Comparison of ENCODE assay signal across 21 cellular contexts in genomic region chr17:68812876-68813584, GRCh38.
DNase-seq lines count a peak whose midpoint lies in the region; ATAC-seq, FAIRE-seq and TF ChIP-seq lines count a peak whose summit lies in the region.
"Had no signal": no experiment of that assay in that cellular context is flagged by ENCODE, and none has a peak within 500 bp of the region (broad histone marks: within the 10 kb centered on the region; RNA-seq: fewer than 3 reads in every experiment).

No MANE protein-coding gene starts in this region.

- H3K79me2 ChIP-seq in K562 (ENCODE audit: control insufficient read depth, insufficient read depth, low read length) = no peaks in the 10 kb centered on the region

- H3K36me3 ChIP-seq in K562 (ENCODE audit: control insufficient read depth, insufficient read depth, low read length) = no peaks in the 10 kb centered on the region
- no peaks in the 10 kb centered on the region for H3K36me3 ChIP-seq in mesenchymal stem cell (ENCODE audit: control insufficient read depth in 1 of 2, insufficient read depth in 2 of 2, low read depth in 1 of 2, low read length in 2 of 2)
- no peaks in the 10 kb centered on the region for H3K36me3 ChIP-seq in small intestine (ENCODE audit: control insufficient read depth in 2 of 2, insufficient read depth in 2 of 2, low read length in 2 of 2)
- H3K36me3 ChIP-seq: transverse colon had no signal

- BruUV-seq in K562 (replicated peaks; lab: Mats Ljungman, UMichigan) = no TSS peak

- no peak overlapping the region for H3K4me2 ChIP-seq in K562 (ENCODE audit: insufficient read depth, low read length)
- no peak overlapping the region for H3K4me2 ChIP-seq in mesenchymal stem cell (ENCODE audit: low read length, poor library complexity, severe bottlenecking)

- H3K9me3 ChIP-seq in K562 (replicated peaks; ENCODE audit: control insufficient read depth, insufficient read depth, low read depth, low read length) = no peaks in the 10 kb centered on the region
- H3K9me3 ChIP-seq in mesenchymal stem cell (ENCODE audit: control insufficient read depth, low read length) = peaks cover 3% of the 10 kb centered on the region
- H3K9me3 ChIP-seq in small intestine (ENCODE audit: control insufficient read depth, low read depth) = no peaks in the 10 kb centered on the region

- POLR2A ChIA-PET in K562 (lab: Yijun Ruan, JAX) = no interaction called here

- no peaks in the 10 kb centered on the region for H4K20me1 ChIP-seq in K562 (replicated peaks; ENCODE audit: control insufficient read depth, insufficient read depth, low read length)

- H3K4me3 ChIP-seq in K562 (no peak overlapping the region), mesenchymal stem cell (ENCODE audit: insufficient read depth in 1 of 2, low read depth in 1 of 2, low read length in 2 of 2) (no peak overlapping the region), small intestine (ENCODE audit: low read depth in 1 of 2, low read length in 2 of 2) (no peak overlapping the region)
- H3K4me3 ChIP-seq: transverse colon had no signal

- no peak overlapping the region for H4K91ac ChIP-seq in mesenchymal stem cell (ENCODE audit: low read length)

- H2BK15ac ChIP-seq in mesenchymal stem cell (ENCODE audit: low read depth, poor library complexity, severe bottlenecking) = no peak overlapping the region

- DNase-seq in CD1c-positive myeloid dendritic cell (ENCODE audit: extremely low spot score) (peak; percentile 9), KBM-7 (peak; percentile 66), K562 (ENCODE audit: extremely low read depth in 1 of 4, low spot score in 3 of 4) (no peak), mesenchymal stem cell (peak; percentile 76), NCI-H748 treated with DMSO at 0.1 percent for 48 hours (lab: John Stamatoyannopoulos, UW) (no peak), small intestine (no peak), SKM-1 treated with dmso at 0.1 percent for 144 hours (lab: John Stamatoyannopoulos, UW; ENCODE audit: unreplicated experiment) (no peak)
- DNase-seq: activated CD4-positive, alpha-beta T cell treated with anti-CD3 and anti-CD28 coated beads, Interleukin-2, amount 10 ng/mL, durations not matched to agents 24 days and 14 days; activated effector memory CD4-positive, alpha-beta T cell treated with Interleukin-2 at 50 U/mL for 16 hours; DND-41; effector memory CD8-positive, alpha-beta T cell; H9; hypothalamus; NCI-H1092; NCI-H2081 treated with DMSO at 0.1 percent for 48 hours; NCI-H69; nucleus accumbens; retina; stimulated activated naive B cell treated with anti-CD40 and anti-IgM and Interleukin-4, amounts not matched to agents 10 μg/mL and 1 μg/mL and 100 μg/mL, for 72 hours; transverse colon had no signal

- H3K18ac ChIP-seq in mesenchymal stem cell (ENCODE audit: low read depth in 1 of 2, low read length in 2 of 2) = no peak overlapping the region

- no peak for ATAC-seq in K562
- ATAC-seq in GM21619 (IDR thresholded peaks at IDR 0.05; ENCODE audit: unreplicated experiment) = no peak
- ATAC-seq: effector memory CD8-positive, alpha-beta T cell; stimulated activated naive B cell treated with anti-CD40 and anti-IgM and Interleukin-4, amounts not matched to agents 10 μg/mL and 1 μg/mL and 100 μg/mL, for 72 hours had no signal

- no peak overlapping the region for H3K4ac ChIP-seq in mesenchymal stem cell (ENCODE audit: low read depth in 1 of 2, low read length in 2 of 2)

- no peak overlapping the region for H4K8ac ChIP-seq in mesenchymal stem cell (ENCODE audit: low read length)

- no peak for TF ChIP-seq POLR2A in K562 (conservative IDR thresholded peaks at IDR 0.05)

- H2BK12ac ChIP-seq in mesenchymal stem cell (ENCODE audit: low read length in 2 of 2) = no peak overlapping the region

- no peak for TF ChIP-seq EP300 in K562 (IDR thresholded peaks at IDR 0.05; ENCODE audit: low read length)

- H2BK120ac ChIP-seq in mesenchymal stem cell (ENCODE audit: low read depth, low read length) = no peak overlapping the region

- FAIRE-seq in K562 (lab: Jason Lieb, UNC) = no peak
- no peak for FAIRE-seq in small intestine (lab: Jason Lieb, UNC)

- H3K27ac ChIP-seq in K562 (ENCODE audit: extremely low read depth, low read depth, low read length) (no peak overlapping the region), mesenchymal stem cell (ENCODE audit: low read length, poor library complexity, severe bottlenecking) (no peak overlapping the region), small intestine (ENCODE audit: low read depth in 1 of 2, low read length in 1 of 2) (no peak overlapping the region)

- H2AFZ ChIP-seq in K562 (ENCODE audit: low read depth, low read length) (no peak overlapping the region), mesenchymal stem cell (ENCODE audit: low read depth, low read length) (no peak overlapping the region)

- no peaks in the 10 kb centered on the region for H3K9me1 ChIP-seq in K562 (ENCODE audit: control insufficient read depth, insufficient read depth, low read length)

- H3K14ac ChIP-seq in mesenchymal stem cell (ENCODE audit: low read length in 2 of 2) = no peak overlapping the region

- H3K4me1 ChIP-seq in K562 (replicated peaks in 1 of 2; ENCODE audit: control insufficient read depth in 2 of 2, insufficient read depth in 2 of 2, low read length in 2 of 2) = no peaks in the 10 kb centered on the region
- H3K4me1 ChIP-seq in mesenchymal stem cell (ENCODE audit: control insufficient read depth, insufficient read depth, low read depth, low read length) = no peaks in the 10 kb centered on the region
- no peaks in the 10 kb centered on the region for H3K4me1 ChIP-seq in small intestine (ENCODE audit: control insufficient read depth in 2 of 2, insufficient read depth in 1 of 2, low read depth in 1 of 2, low read length in 1 of 2)
- H3K4me1 ChIP-seq: transverse colon had no signal

- H3K23ac ChIP-seq in mesenchymal stem cell (ENCODE audit: low read length in 2 of 2) = no peak overlapping the region

- no peak overlapping the region for H2AK5ac ChIP-seq in mesenchymal stem cell (ENCODE audit: low read length, severe bottlenecking)

- no peak for TF ChIP-seq RAD21 in K562 (CRISPR knock-in tag; conservative IDR thresholded peaks at IDR 0.05 in 1 of 2, IDR thresholded peaks at IDR 0.05 in 1 of 2)

- no peak overlapping the region for H3K9ac ChIP-seq in K562 (ENCODE audit: insufficient read depth in 1 of 2, low read depth in 2 of 2, low read length in 2 of 2)
- H3K9ac ChIP-seq in mesenchymal stem cell (ENCODE audit: low read length) = no peak overlapping the region

- TF ChIP-seq CTCF in K562 (IDR thresholded peaks at IDR 0.05 in 2 of 3, conservative IDR thresholded peaks at IDR 0.05 in 1 of 3; ENCODE audit: insufficient read depth in 2 of 3, low read depth in 1 of 3, low read length in 3 of 3) = no peak

- CTCF ChIA-PET in K562 (lab: Yijun Ruan, JAX; ENCODE audit: low intra/inter-chr PET ratio) = no interaction called here

- peaks cover 0 to 6% of the 10 kb centered on the region in 2 experiments; a peak in 2 of 5 replicates for H3K27me3 ChIP-seq in K562 (ENCODE audit: control insufficient read depth in 2 of 2, insufficient read depth in 2 of 2, low read length in 2 of 2)
- no peaks in the 10 kb centered on the region for H3K27me3 ChIP-seq in mesenchymal stem cell (ENCODE audit: control insufficient read depth in 1 of 2, insufficient read depth in 1 of 2, low read length in 2 of 2)
- no peaks in the 10 kb centered on the region for H3K27me3 ChIP-seq in small intestine (ENCODE audit: control insufficient read depth in 2 of 2, insufficient read depth in 2 of 2, low read length in 2 of 2)
- H3K27me3 ChIP-seq: transverse colon had no signal

- in situ Hi-C loops in KBM-7 (cut with MboI; ENCODE audit: low pct_unique_long_range_greater_than_20kb, low sequenced_read_pairs) = no loop called here
- in situ Hi-C loops in K562 (cut with MboI) = no loop called here

- 0% methylated on average over 1 of the region's 1 CpG for WGBS in K562 (ENCODE audit: insufficient coverage, low coverage, missing lambda C conversion rate)
- no CpG with 5 or more reads among the region's 1 CpG for WGBS in mesenchymal stem cell
- WGBS in small intestine, 3 donors = 27 to 73% (median 39%) methylated on average over 1 of the region's 1 CpG

- H3K79me1 ChIP-seq in mesenchymal stem cell (replicated peaks; ENCODE audit: low read length, poor library complexity, severe bottlenecking) = no peaks in the 10 kb centered on the region

- intact Hi-C loops in K562 (cut with micrococcal nuclease) = no loop called here

- no peak overlapping the region for H2BK5ac ChIP-seq in mesenchymal stem cell (ENCODE audit: low read depth, low read length, poor library complexity, severe bottlenecking)

TF ChIP-seq in K562, 482 proteins besides CTCF, POLR2A, EP300 and RAD21 (continues in another document):
- TF ChIP-seq TBP (optimal IDR thresholded peaks at IDR 0.05; ENCODE audit: low read depth, low read length) = no peak
- no peak for TF ChIP-seq ZC3H8 (IDR thresholded peaks at IDR 0.05)
- TF ChIP-seq SMAD1 (IDR thresholded peaks at IDR 0.05; ENCODE audit: low read depth, low read length, partially characterized antibody) = no peak
- no peak for TF ChIP-seq PRDM10 (IDR thresholded peaks at IDR 0.05; ENCODE audit: partially characterized antibody)

Comparison
In these comparisons a context has a peak if more than half of its experiments do, and no peak if none do; other contexts are left out.
1. DNase-seq: peak in CD1c-positive myeloid dendritic cell (single experiment), KBM-7 (single experiment) and mesenchymal stem cell (single experiment); none in K562 (0 of 4), NCI-H748 treated with DMSO at 0.1 percent for 48 hours (single experiment), small intestine (single experiment) and SKM-1 treated with dmso at 0.1 percent for 144 hours (single experiment).